14 cellular contexts compared by ENCODE assay signal in the genomic region with DNA sequence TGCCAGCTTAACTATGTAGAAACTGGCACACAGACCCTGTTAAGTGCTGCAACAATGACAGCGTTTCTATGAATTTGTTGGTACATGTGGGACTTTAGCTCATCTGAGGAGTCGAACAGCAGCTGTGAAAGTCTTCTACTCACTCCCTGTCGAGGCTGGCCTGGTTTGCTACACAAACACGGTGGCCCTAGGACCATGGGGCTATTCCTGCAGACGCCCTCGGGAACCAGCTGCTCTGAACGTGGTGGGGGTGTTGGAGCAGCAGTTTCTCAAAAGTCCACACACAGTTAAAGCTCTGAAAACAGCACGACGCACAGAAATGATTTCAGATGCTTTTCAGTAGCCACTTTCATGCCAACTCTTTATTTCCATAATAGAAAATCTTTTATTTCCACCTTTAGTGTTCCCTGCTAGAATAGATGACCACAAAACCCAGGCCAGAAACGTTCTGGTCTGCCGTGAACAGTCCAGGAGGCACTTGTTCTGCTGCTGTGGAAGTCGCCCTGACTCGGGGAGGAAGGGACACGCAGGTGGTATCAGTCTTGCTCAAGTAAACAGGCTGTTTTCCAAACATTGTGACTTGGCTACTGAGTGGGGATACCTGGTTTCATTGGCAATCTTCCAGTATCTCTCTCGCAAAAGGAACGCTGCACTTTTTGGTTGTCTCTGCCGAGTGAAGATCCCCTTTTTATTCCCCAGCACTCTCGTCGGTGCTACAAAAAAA.
"Had no signal": no experiment of that assay in that cellular context is flagged by ENCODE, and none has a peak within 500 bp of the region (broad histone marks: within the 10 kb centered on the region; RNA-seq: fewer than 3 reads in every experiment).

No MANE protein-coding gene starts in this region.

- H3K27me3 ChIP-seq: foreskin keratinocyte, heart left ventricle, upper lobe of left lung had no signal

- H3K4me1 Mint-ChIP-seq: activated naive CD8-positive, alpha-beta T cell treated with anti-CD3 and anti-CD28 coated beads, Interleukin-2, amount 10 ng/mL, durations not matched to agents 7 days and 5 days; natural killer cell had no signal

- H3K4me3 Mint-ChIP-seq: activated naive CD8-positive, alpha-beta T cell treated with anti-CD3 and anti-CD28 coated beads, Interleukin-2, amount 10 ng/mL, durations not matched to agents 7 days and 5 days; natural killer cell; stimulated activated naive CD8-positive, alpha-beta T cell treated with anti-CD3 and anti-CD28 coated beads, Interleukin-15, Interleukin-2, amounts not matched to agents 100 ng/mL and 50 ng/mL, for 24 hours; T-helper 1 cell treated with Interleukin-12 subunit alpha and Interleukin-12 subunit beta and Interleukin-4 antibody, amounts not matched to agents 30 μg/mL and 1 μg/mL, for 36 hours had no signal

- H3K9me3 ChIP-seq: heart left ventricle, upper lobe of left lung had no signal

- H3K27ac ChIP-seq: foreskin keratinocyte, heart left ventricle, upper lobe of left lung had no signal

- H3K27ac Mint-ChIP-seq: activated naive CD8-positive, alpha-beta T cell treated with anti-CD3 and anti-CD28 coated beads, Interleukin-2, amount 10 ng/mL, durations not matched to agents 7 days and 5 days; natural killer cell; stimulated activated naive CD8-positive, alpha-beta T cell treated with anti-CD3 and anti-CD28 coated beads, Interleukin-15, Interleukin-2, amounts not matched to agents 100 ng/mL and 50 ng/mL, for 24 hours; T-helper 1 cell treated with Interleukin-12 subunit alpha and Interleukin-12 subunit beta and Interleukin-4 antibody, amounts not matched to agents 30 μg/mL and 1 μg/mL, for 36 hours had no signal

- H3K27me3 Mint-ChIP-seq: activated naive CD8-positive, alpha-beta T cell treated with anti-CD3 and anti-CD28 coated beads, Interleukin-2, amount 10 ng/mL, durations not matched to agents 7 days and 5 days; stimulated activated naive CD8-positive, alpha-beta T cell treated with anti-CD3 and anti-CD28 coated beads, Interleukin-15, Interleukin-2, amounts not matched to agents 100 ng/mL and 50 ng/mL, for 24 hours had no signal

- H3K9me3 Mint-ChIP-seq: activated naive CD8-positive, alpha-beta T cell treated with anti-CD3 and anti-CD28 coated beads, Interleukin-2, amount 10 ng/mL, durations not matched to agents 7 days and 5 days; natural killer cell; stimulated activated naive CD8-positive, alpha-beta T cell treated with anti-CD3 and anti-CD28 coated beads, Interleukin-15, Interleukin-2, amounts not matched to agents 100 ng/mL and 50 ng/mL, for 24 hours; T-helper 1 cell treated with Interleukin-12 subunit alpha and Interleukin-12 subunit beta and Interleukin-4 antibody, amounts not matched to agents 30 μg/mL and 1 μg/mL, for 36 hours had no signal

- H3K4me3 ChIP-seq: heart left ventricle, upper lobe of left lung had no signal

- H3K4me1 ChIP-seq: foreskin keratinocyte, heart left ventricle, upper lobe of left lung had no signal

- ATAC-seq: foreskin keratinocyte, heart left ventricle, left colon, natural killer cell had no signal

- DNase-seq: activated CD4-positive, alpha-beta T cell treated with anti-CD3 and anti-CD28 coated beads, Interleukin-2, amount 50 U/mL, for 1 hour; activated gamma-delta T cell; activated naive CD8-positive, alpha-beta T cell treated with anti-CD3 and anti-CD28 coated beads, Interleukin-2, amount 10 ng/mL, durations not matched to agents 7 days and 5 days; activated T-cell treated with anti-CD3 and anti-CD28 coated beads, Interleukin-2, amount 50 U/mL, for 1 hour; aorta; foreskin keratinocyte; heart left ventricle; left colon; natural killer cell; nucleus accumbens; stimulated activated CD4-positive, alpha-beta T cell treated with anti-CD3 and anti-CD28 coated beads, Interleukin-2, amount 100 ng/mL, for 48 hours; upper lobe of left lung had no signal
